In the genomic region with DNA sequence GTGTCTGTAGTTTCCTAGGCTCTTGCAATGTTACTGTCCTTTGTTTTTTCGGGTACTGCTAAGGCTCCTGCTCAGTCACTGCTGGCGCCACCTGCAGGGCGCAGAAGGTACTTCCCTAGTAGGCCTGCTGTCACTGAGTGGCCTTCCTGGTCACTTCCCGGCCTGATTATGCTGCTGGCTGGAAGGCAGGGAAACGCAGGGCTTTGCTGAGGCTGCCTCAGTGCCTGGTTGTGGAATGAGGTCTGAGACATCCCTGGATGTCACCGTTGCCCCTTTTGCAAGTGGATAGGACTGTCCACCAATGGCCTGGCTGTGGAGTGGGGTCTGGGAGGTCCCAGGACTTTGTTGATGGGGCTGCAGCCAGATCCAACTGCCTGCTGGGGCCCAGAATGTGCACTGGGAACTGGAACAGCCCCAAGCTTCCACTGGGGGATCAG, we compare ENCODE assay signal across 7 cellular contexts.
A peak's percentile ranks its signal among the peaks of the same experiment; 100 is the strongest.
DNase-seq lines count a peak whose midpoint lies in the region; ATAC-seq and TF ChIP-seq lines count a peak whose summit lies in the region.

No MANE protein-coding gene starts in this region.

- no CpG with 5 or more reads among the region's 6 CpGs for WGBS in iPS DF 6.9 (ENCODE audit: insufficient coverage, insufficient read length)

- H3K36me3 ChIP-seq in iPS DF 6.9 (ENCODE audit: control insufficient read depth, insufficient read depth, low read length): no peaks in the 10 kb centered on the region

- H3K4me1 ChIP-seq in iPS DF 6.9 (ENCODE audit: control insufficient read depth, insufficient read depth, low read length): no peaks in the 10 kb centered on the region

- no peaks in the 10 kb centered on the region for H3K27me3 ChIP-seq in iPS DF 6.9 (ENCODE audit: control insufficient read depth, insufficient read depth, low read length)

- H3K27ac ChIP-seq in iPS DF 6.9 (ENCODE audit: low read length): no peak overlapping the region

- H3K4me3 ChIP-seq in GM12865 (ENCODE audit: low read depth, low read length): no peak overlapping the region
- H3K4me3 ChIP-seq in iPS DF 6.9 (ENCODE audit: low read length): no peak overlapping the region

- DNase-seq in GM12865 (ENCODE audit: low read depth): peak; percentile 82
- peak; percentile 68 for DNase-seq in HuH-7.5 (ENCODE audit: low spot score)
- peak; percentile 39 for DNase-seq in SKM-1 (lab: John Stamatoyannopoulos, UW; ENCODE audit: unreplicated experiment)
- DNase-seq in amniotic epithelial cell (ENCODE audit: low read depth): peak; percentile 66
- peak; percentile 73 for DNase-seq in iPS DF 6.9 (ENCODE audit: low read depth, low spot score)
- DNase-seq in stimulated activated CD4-positive, alpha-beta T cell treated with anti-CD3 and anti-CD28 coated beads, TNF-alpha, amount 100 ng/mL, for 48 hours (ENCODE audit: low read depth in 3 of 3): peak; percentile 40 to 53 (median 41)

- peak; percentile 99 for ATAC-seq in GM21723 (IDR thresholded peaks at IDR 0.05; ENCODE audit: unreplicated experiment)

- H3K9me3 ChIP-seq in iPS DF 6.9 (ENCODE audit: control insufficient read depth, insufficient read depth, low read length): no peaks in the 10 kb centered on the region

- TF ChIP-seq CTCF in GM12865 (IDR thresholded peaks at IDR 0.05; ENCODE audit: insufficient read depth, low read depth, low read length, missing control alignments): peak; percentile 94
